Comparison of ENCODE assay signal across 17 cellular contexts in the genomic region with DNA sequence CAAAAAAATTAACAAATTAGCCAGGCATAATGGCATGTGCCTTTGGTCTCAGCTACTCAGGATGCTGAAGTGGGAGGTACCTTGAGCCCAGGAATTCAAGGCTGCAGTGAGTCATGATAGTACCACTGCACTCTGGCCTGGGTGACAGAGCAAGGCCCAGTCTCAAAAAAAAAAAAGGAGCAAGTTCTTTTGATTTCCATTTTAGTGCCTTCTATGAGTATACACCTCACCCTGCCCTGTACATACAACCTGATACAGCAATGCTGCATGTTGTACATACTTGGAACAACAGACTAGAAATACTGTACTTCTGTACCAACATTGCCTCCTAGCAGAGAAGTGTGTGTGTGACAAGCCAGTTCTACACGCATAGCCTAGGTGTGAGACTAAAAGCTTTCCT.
DNase-seq lines count a peak whose midpoint lies in the region; ATAC-seq, FAIRE-seq and TF ChIP-seq lines count a peak whose summit lies in the region.
"Had no signal": no experiment of that assay in that cellular context is flagged by ENCODE, and none has a peak within 500 bp of the region (broad histone marks: within the 10 kb centered on the region; RNA-seq: fewer than 3 reads in every experiment).

No MANE protein-coding gene starts in this region.

- H3K27me3 ChIP-seq in keratinocyte (ENCODE audit: control insufficient read depth, extremely low read depth, insufficient read depth, low read length) (no peaks in the 10 kb centered on the region), prostate gland (replicated peaks; ENCODE audit: insufficient read depth) (no peaks in the 10 kb centered on the region)
- H3K27me3 ChIP-seq: BLaER1, gastroesophageal sphincter, vagina had no signal

- DNase-seq in Calu3: peak; percentile 44
- peak; percentile 25 for DNase-seq in HFFc6
- no peak for DNase-seq in T-helper 17 cell
- no peak for DNase-seq in keratinocyte (ENCODE audit: low read depth, low spot score)
- no peak for DNase-seq in NCI-H2081 (lab: John Stamatoyannopoulos, UW)
- no peak for DNase-seq in prostate gland (ENCODE audit: low spot score)
- DNase-seq: effector memory CD8-positive, alpha-beta T cell; naive B cell; NCI-H1092 treated with DMSO at 0.1 percent for 48 hours; NCI-H2227 treated with DMSO at 0.1 percent for 48 hours had no signal

- H3K4me3 ChIP-seq in keratinocyte (ENCODE audit: control insufficient read depth in 2 of 3, extremely low read depth in 1 of 3, insufficient read depth in 2 of 3, low read depth in 1 of 3, low read length in 3 of 3): no peak overlapping the region
- no peak overlapping the region for H3K4me3 ChIP-seq in prostate gland
- H3K4me3 ChIP-seq: BLaER1, gastroesophageal sphincter, vagina had no signal

- no peak overlapping the region for H2AFZ ChIP-seq in keratinocyte (ENCODE audit: control insufficient read depth, low read length)

- H3K36me3 ChIP-seq in keratinocyte (ENCODE audit: control insufficient read depth in 2 of 2, extremely low read depth in 1 of 2, insufficient read depth in 2 of 2, low read length in 2 of 2): no peaks in the 10 kb centered on the region
- no peaks in the 10 kb centered on the region for H3K36me3 ChIP-seq in prostate gland
- H3K36me3 ChIP-seq: BLaER1, gastroesophageal sphincter, vagina had no signal

- CTCF ChIA-PET in Calu3 (lab: Charles Lee): interaction anchor here (0.6 to 2.6 kb wide), 12 partner anchors 8 to 194 kb away, joined by 3 to 16 read pairs (median 3); partner anchors contain the start of gene CARMIL1

- no peak overlapping the region for H3K27ac Mint-ChIP-seq in Calu3 (ENCODE audit: unreplicated experiment)
- no peak overlapping the region; the same call in 1 of the 2 replicates for H3K27ac Mint-ChIP-seq in HFFc6
- no peak overlapping the region for H3K27ac Mint-ChIP-seq in T-helper 17 cell
- H3K27ac Mint-ChIP-seq: activated T-helper 2 cell treated with anti-CD3 and anti-CD28 coated beads, Interferon-gamma antibody, Interleukin-2, Interleukin-4, amounts not matched to agents 10 μg/mL and 5 μg/mL and 100 μg/mL, durations not matched to agents 14 hours and 24 hours and 36 hours; brain; effector memory CD8-positive, alpha-beta T cell had no signal

- H3K4me3 Mint-ChIP-seq in Calu3 (ENCODE audit: low read depth, unreplicated experiment): no peak overlapping the region
- no peak overlapping the region for H3K4me3 Mint-ChIP-seq in HFFc6
- H3K4me3 Mint-ChIP-seq in T-helper 17 cell: no peak overlapping the region
- H3K4me3 Mint-ChIP-seq: brain; effector memory CD8-positive, alpha-beta T cell; naive B cell had no signal

- no peaks in the 10 kb centered on the region for H3K9me1 ChIP-seq in keratinocyte (ENCODE audit: control insufficient read depth, extremely low read depth, insufficient read depth, low read length)

- H3K36me3 Mint-ChIP-seq in Calu3 (ENCODE audit: insufficient read depth, unreplicated experiment) (no peaks in the 10 kb centered on the region), HFFc6 (ENCODE audit: low read depth) (no peaks in the 10 kb centered on the region), T-helper 17 cell (ENCODE audit: low read depth) (no peaks in the 10 kb centered on the region)
- H3K36me3 Mint-ChIP-seq: brain had no signal

- ATAC-seq in T-helper 17 cell (peak; percentile 16), GM21381 (IDR thresholded peaks at IDR 0.05; ENCODE audit: unreplicated experiment) (no peak), HG02588 (IDR thresholded peaks at IDR 0.05; ENCODE audit: unreplicated experiment) (no peak)
- ATAC-seq: effector memory CD8-positive, alpha-beta T cell; gastroesophageal sphincter had no signal

- H3K27ac ChIP-seq in keratinocyte (ENCODE audit: control insufficient read depth, insufficient read depth, low read length) (no peak overlapping the region), prostate gland (no peak overlapping the region)
- H3K27ac ChIP-seq: BLaER1, gastroesophageal sphincter, vagina had no signal

- FAIRE-seq in keratinocyte (lab: Jason Lieb, UNC): peak; percentile 46

- peaks cover 5% of the 10 kb centered on the region for H3K27me3 Mint-ChIP-seq in Calu3 (ENCODE audit: unreplicated experiment)
- no peaks in the 10 kb centered on the region for H3K27me3 Mint-ChIP-seq in HFFc6 (ENCODE audit: insufficient read depth)
- peaks cover 7% of the 10 kb centered on the region for H3K27me3 Mint-ChIP-seq in T-helper 17 cell

- no peak overlapping the region for H3K9ac ChIP-seq in keratinocyte (ENCODE audit: control insufficient read depth, extremely low read depth, insufficient read depth, low read length)
- H3K9ac ChIP-seq: BLaER1 had no signal

- 97% methylated on average over 1 of the region's 1 CpG for WGBS in prostate gland

- H3K9me3 Mint-ChIP-seq in Calu3 (ENCODE audit: low read depth, unreplicated experiment): no peaks in the 10 kb centered on the region
- H3K9me3 Mint-ChIP-seq in HFFc6: no peaks in the 10 kb centered on the region
- H3K9me3 Mint-ChIP-seq: activated T-helper 2 cell treated with anti-CD3 and anti-CD28 coated beads, Interferon-gamma antibody, Interleukin-2, Interleukin-4, amounts not matched to agents 10 μg/mL and 5 μg/mL and 100 μg/mL, durations not matched to agents 14 hours and 24 hours and 36 hours; brain; effector memory CD8-positive, alpha-beta T cell; naive B cell had no signal

- TF ChIP-seq POLR2A in prostate gland (IDR thresholded peaks at IDR 0.05): no peak

- no peak for TF ChIP-seq CTCF in Calu3 (IDR thresholded peaks at IDR 0.05; ENCODE audit: unreplicated experiment)
- TF ChIP-seq CTCF in HFFc6 (IDR thresholded peaks at IDR 0.05): no peak
- TF ChIP-seq CTCF in keratinocyte (optimal IDR thresholded peaks at IDR 0.05 in 1 of 3, IDR thresholded peaks at IDR 0.05 in 1 of 3, conservative IDR thresholded peaks at IDR 0.05 in 1 of 3; ENCODE audit: extremely low read depth in 1 of 3, insufficient read depth in 2 of 3, low read length in 3 of 3): no peak
- no peak for TF ChIP-seq CTCF in prostate gland (IDR thresholded peaks at IDR 0.05)

- H3K4me1 Mint-ChIP-seq in Calu3 (ENCODE audit: low read depth, unreplicated experiment) (no peaks in the 10 kb centered on the region), HFFc6 (ENCODE audit: low read depth) (peaks cover 68% of the 10 kb centered on the region), T-helper 17 cell (peaks cover 4% of the 10 kb centered on the region)
- H3K4me1 Mint-ChIP-seq: brain had no signal

- H3K9me3 ChIP-seq in T-helper 17 cell (ENCODE audit: control insufficient read depth, low read length, poor library complexity, severe bottlenecking) (no peaks in the 10 kb centered on the region), keratinocyte (ENCODE audit: control insufficient read depth, low read depth, low read length) (no peaks in the 10 kb centered on the region), prostate gland (no peaks in the 10 kb centered on the region)
- H3K9me3 ChIP-seq: BLaER1, gastroesophageal sphincter, vagina had no signal

- H3K79me2 ChIP-seq in keratinocyte (ENCODE audit: control insufficient read depth, insufficient read depth, low read length): no peaks in the 10 kb centered on the region

- BruUV-seq in Calu3 (replicated peaks; lab: Mats Ljungman, UMichigan): no TSS peak

- intact Hi-C loops in Calu3 (cut with micrococcal nuclease; ENCODE audit: unreplicated experiment): no loop called here
- intact Hi-C loops in prostate gland (cut with DNase I): no loop called here

- dilution Hi-C loops in keratinocyte (cut with MboI; ENCODE audit: extremely low pct_ligation_motif_present, low sequenced_read_pairs): no loop called here

- peaks cover 3% of the 10 kb centered on the region for H3K4me1 ChIP-seq in keratinocyte (ENCODE audit: control insufficient read depth, extremely low read depth, insufficient read depth, low read length)
- H3K4me1 ChIP-seq in prostate gland (replicated peaks): no peaks in the 10 kb centered on the region
- H3K4me1 ChIP-seq: gastroesophageal sphincter had no signal

- H4K20me1 ChIP-seq in keratinocyte (ENCODE audit: control insufficient read depth, extremely low read depth, insufficient read depth, low read length): no peaks in the 10 kb centered on the region
- H4K20me1 ChIP-seq: BLaER1 had no signal

- H3K4me2 ChIP-seq in keratinocyte (ENCODE audit: control insufficient read depth, extremely low read depth, insufficient read depth, low read depth, low read length): no peak overlapping the region
- H3K4me2 ChIP-seq: BLaER1 had no signal

Comparison
In these comparisons a context has a peak if more than half of its experiments do, and no peak if none do; other contexts are left out.
1. DNase-seq: peak in Calu3 (single experiment) and HFFc6 (single experiment); none in T-helper 17 cell (0 of 3), keratinocyte (single experiment), NCI-H2081 (0 of 2) and prostate gland (single experiment).